In genomic region chr16:86303787-86304685, GRCh38 we compare ENCODE assay signal across 20 cellular contexts.
DNase-seq lines count a peak whose midpoint lies in the region; ATAC-seq and TF ChIP-seq lines count a peak whose summit lies in the region.
"Had no signal": no experiment of that assay in that cellular context is flagged by ENCODE, and none has a peak within 500 bp of the region (broad histone marks: within the 10 kb centered on the region; RNA-seq: fewer than 3 reads in every experiment).

No MANE protein-coding gene starts in this region.

- H3K36me3 Mint-ChIP-seq in stimulated activated memory B cell treated with anti-CD40 and anti-IgM and Interleukin-4, amounts not matched to agents 10 μg/mL and 1 μg/mL and 100 μg/mL, for 72 hours, result no peaks in the 10 kb centered on the region

- H3K9me3 ChIP-seq in lower lobe of right lung, result no peaks in the 10 kb centered on the region
- H3K9me3 ChIP-seq in WERI-Rb-1 (ENCODE audit: severe bottlenecking), result no peaks in the 10 kb centered on the region
- H3K9me3 ChIP-seq: HAP-1 had no signal

- peaks cover 8% of the 10 kb centered on the region for H3K4me1 ChIP-seq in lower lobe of right lung
- H3K4me1 ChIP-seq: HAP-1 had no signal

- TF ChIP-seq CTCF in lower lobe of right lung (IDR thresholded peaks at IDR 0.05) (no peak), WERI-Rb-1 (IDR thresholded peaks at IDR 0.05; ENCODE audit: low read depth, low read length) (no peak)

- H3K27ac Mint-ChIP-seq in stimulated activated memory B cell treated with anti-CD40 and anti-IgM and Interleukin-4, amounts not matched to agents 10 μg/mL and 1 μg/mL and 100 μg/mL, for 72 hours, result no peak overlapping the region
- H3K27ac Mint-ChIP-seq: activated T-cell treated with anti-CD3 and anti-CD28 coated beads, Interleukin-2, amount 50 U/mL, for 72 hours; naive thymus-derived CD8-positive, alpha-beta T cell; T-helper 17 cell had no signal

- peaks cover 26% of the 10 kb centered on the region for H3K27me3 Mint-ChIP-seq in stimulated activated memory B cell treated with anti-CD40 and anti-IgM and Interleukin-4, amounts not matched to agents 10 μg/mL and 1 μg/mL and 100 μg/mL, for 72 hours

- H3K27ac ChIP-seq in lower lobe of right lung, result peak overlapping the region; percentile 85
- no peak overlapping the region for H3K27ac ChIP-seq in WERI-Rb-1
- H3K27ac ChIP-seq: HL-60, RWPE1 had no signal

- H3K4me1 Mint-ChIP-seq in stimulated activated memory B cell treated with anti-CD40 and anti-IgM and Interleukin-4, amounts not matched to agents 10 μg/mL and 1 μg/mL and 100 μg/mL, for 72 hours, result peaks cover 6% of the 10 kb centered on the region

- no peaks in the 10 kb centered on the region for H3K9me3 Mint-ChIP-seq in stimulated activated memory B cell treated with anti-CD40 and anti-IgM and Interleukin-4, amounts not matched to agents 10 μg/mL and 1 μg/mL and 100 μg/mL, for 72 hours
- H3K9me3 Mint-ChIP-seq: activated T-cell treated with anti-CD3 and anti-CD28 coated beads, Interleukin-2, amount 50 U/mL, for 72 hours; naive thymus-derived CD8-positive, alpha-beta T cell had no signal

- H3K4me3 ChIP-seq in H7 (ENCODE audit: insufficient read depth, low read depth, low read length) (no peak overlapping the region), lower lobe of right lung (peak overlapping the region; percentile 45), WERI-Rb-1 (ENCODE audit: low read depth, low read length) (no peak overlapping the region)
- H3K4me3 ChIP-seq: HAP-1 had no signal

- DNase-seq in H7 (peak; percentile 62), dermis blood vessel endothelial cell (peak; percentile 17), lower lobe of right lung (no peak), WERI-Rb-1 (no peak), COLO668 (lab: John Stamatoyannopoulos, UW; ENCODE audit: unreplicated experiment) (no peak), T-helper 1 cell (no peak)
- DNase-seq: activated CD4-positive, alpha-beta T cell treated with anti-CD3 and anti-CD28 coated beads, Interleukin-2, amount 50 U/mL, for 1 hour; activated T-cell treated with anti-CD3 and anti-CD28 coated beads, Interleukin-2, amount 50 U/mL, for 72 hours; amniotic stem cell; Kasumi-1; naive thymus-derived CD8-positive, alpha-beta T cell; NCI-H1694 treated with DMSO at 0.1 percent for 48 hours; NCI-H510A treated with DMSO at 0.1 percent for 48 hours; stimulated activated naive CD4-positive, alpha-beta T cell treated with Interleukin-2 at 50 U/mL for 16 hours; T-helper 17 cell had no signal

- no peak overlapping the region for H3K4me3 Mint-ChIP-seq in stimulated activated memory B cell treated with anti-CD40 and anti-IgM and Interleukin-4, amounts not matched to agents 10 μg/mL and 1 μg/mL and 100 μg/mL, for 72 hours
- H3K4me3 Mint-ChIP-seq: activated T-cell treated with anti-CD3 and anti-CD28 coated beads, Interleukin-2, amount 50 U/mL, for 72 hours; naive thymus-derived CD8-positive, alpha-beta T cell; T-helper 17 cell had no signal

- peak in 1 of 2 donors; percentile 53 for ATAC-seq in lower lobe of right lung
- peak; percentile 46 for ATAC-seq in stimulated activated memory B cell treated with anti-CD40 and anti-IgM and Interleukin-4, amounts not matched to agents 10 μg/mL and 1 μg/mL and 100 μg/mL, for 72 hours
- ATAC-seq in HG02642 (IDR thresholded peaks at IDR 0.05; ENCODE audit: poor library complexity, unreplicated experiment), result no peak
- ATAC-seq: activated T-cell treated with anti-CD3 and anti-CD28 coated beads, Interleukin-2, amount 50 U/mL, for 72 hours; naive thymus-derived CD8-positive, alpha-beta T cell; T-helper 17 cell had no signal

- H3K36me3 ChIP-seq in H7 (replicated peaks; ENCODE audit: control insufficient read depth, insufficient read depth, low read length), result no peaks in the 10 kb centered on the region
- no peaks in the 10 kb centered on the region for H3K36me3 ChIP-seq in lower lobe of right lung
- no peaks in the 10 kb centered on the region for H3K36me3 ChIP-seq in WERI-Rb-1
- H3K36me3 ChIP-seq: HAP-1 had no signal

- intact Hi-C loops in lower lobe of right lung (cut with DNase I), result no loop called here

- H3K27me3 ChIP-seq in H7 (ENCODE audit: control insufficient read depth, insufficient read depth, low read length) (no peaks in the 10 kb centered on the region), lower lobe of right lung (ENCODE audit: low read depth) (peaks cover 13% of the 10 kb centered on the region), WERI-Rb-1 (ENCODE audit: insufficient read depth, low read depth, severe bottlenecking) (no peaks in the 10 kb centered on the region)

Comparison
In these comparisons a context has a peak if more than half of its experiments do, and no peak if none do; other contexts are left out.
1. DNase-seq: peak in H7 (single experiment) and dermis blood vessel endothelial cell (single experiment); none in lower lobe of right lung (single experiment), WERI-Rb-1 (single experiment), COLO668 (single experiment) and T-helper 1 cell (0 of 5).